Comparison of ENCODE assay signal across 22 cellular contexts in genomic region chr7:81698965-81699364, GRCh38.
DNase-seq lines count a peak whose midpoint lies in the region; ATAC-seq, FAIRE-seq and TF ChIP-seq lines count a peak whose summit lies in the region.
"Had no signal": no experiment of that assay in that cellular context is flagged by ENCODE, and none has a peak within 500 bp of the region (broad histone marks: within the 10 kb centered on the region; RNA-seq: fewer than 3 reads in every experiment).

No MANE protein-coding gene starts in this region.

- no peaks in the 10 kb centered on the region for H3K4me1 Mint-ChIP-seq in T-helper 17 cell
- H3K4me1 Mint-ChIP-seq: B cell; CD4-positive, CD25-positive, alpha-beta regulatory T cell had no signal

- H3K36me3 ChIP-seq in GM12878 (ENCODE audit: control insufficient read depth in 2 of 2, insufficient read depth in 2 of 2, low read length in 1 of 2): no peaks in the 10 kb centered on the region
- no peaks in the 10 kb centered on the region for H3K36me3 ChIP-seq in small intestine (ENCODE audit: control insufficient read depth in 2 of 2, insufficient read depth in 2 of 2, low read length in 2 of 2)
- H3K36me3 ChIP-seq: BLaER1 had no signal

- TF ChIP-seq EP300 in GM12878 (IDR thresholded peaks at IDR 0.05; ENCODE audit: borderline replicate concordance in 1 of 2, control insufficient read depth in 1 of 2, low read depth in 2 of 2, low read length in 2 of 2): no peak

- H3K27me3 Mint-ChIP-seq in T-helper 17 cell: no peaks in the 10 kb centered on the region
- H3K27me3 Mint-ChIP-seq: B cell; CD4-positive, CD25-positive, alpha-beta regulatory T cell had no signal

- H3K4me3 Mint-ChIP-seq in T-helper 17 cell: no peak overlapping the region
- H3K4me3 Mint-ChIP-seq: B cell; CD4-positive, CD25-positive, alpha-beta regulatory T cell; CD8-positive, alpha-beta T cell had no signal

- H3K27ac ChIP-seq in GM12878 (ENCODE audit: control insufficient read depth, insufficient read depth) (no peak overlapping the region), small intestine (ENCODE audit: low read depth in 1 of 2, low read length in 1 of 2) (no peak overlapping the region)
- H3K27ac ChIP-seq: BLaER1, C4-2B, GM23248 had no signal

- no peaks in the 10 kb centered on the region for H3K4me1 ChIP-seq in GM12878 (ENCODE audit: control insufficient read depth, insufficient read depth, low read length)
- H3K4me1 ChIP-seq in small intestine (ENCODE audit: control insufficient read depth in 2 of 2, insufficient read depth in 1 of 2, low read depth in 1 of 2, low read length in 1 of 2): no peaks in the 10 kb centered on the region
- H3K4me1 ChIP-seq: BLaER1 had no signal

- H3K27me3 ChIP-seq in GM12878 (replicated peaks in 1 of 2; ENCODE audit: control insufficient read depth in 2 of 2, insufficient read depth in 2 of 2, low read length in 1 of 2) (no peaks in the 10 kb centered on the region), small intestine (ENCODE audit: control insufficient read depth in 2 of 2, insufficient read depth in 2 of 2, low read length in 2 of 2) (no peaks in the 10 kb centered on the region)
- H3K27me3 ChIP-seq: BLaER1 had no signal

- FAIRE-seq in GM12892 (lab: Jason Lieb, UNC) (peak; percentile 46), GM12878 (lab: Jason Lieb, UNC) (no peak), small intestine (lab: Jason Lieb, UNC) (peak; percentile 51)
- FAIRE-seq: D721Med, GM18507, GM19239, H1 had no signal

- H3K9ac ChIP-seq in GM12878 (ENCODE audit: control insufficient read depth, insufficient read depth, low read length): no peak overlapping the region
- H3K9ac ChIP-seq: BLaER1, GM23248 had no signal

- SMC1A ChIA-PET in GM12878 (lab: Charles Lee; ENCODE audit: uncharacterized antibody, unreplicated experiment): no interaction called here

- H4K20me1 ChIP-seq in GM12878 (ENCODE audit: control insufficient read depth, insufficient read depth): no peaks in the 10 kb centered on the region
- H4K20me1 ChIP-seq: BLaER1 had no signal

- CTCF ChIA-PET in GM12878 (lab: Yijun Ruan, JAX): interaction anchor here (1.0 kb wide), 1 partner anchor 18 kb away, joined by 3 read pairs; no protein-coding TSS in a partner anchor

- H3K9me3 ChIP-seq in GM12878 (replicated peaks; ENCODE audit: control insufficient read depth, insufficient read depth, low read length): no peaks in the 10 kb centered on the region
- no peaks in the 10 kb centered on the region for H3K9me3 ChIP-seq in small intestine (ENCODE audit: control insufficient read depth, low read depth)
- no peaks in the 10 kb centered on the region for H3K9me3 ChIP-seq in T-helper 17 cell (ENCODE audit: control insufficient read depth, low read length, poor library complexity, severe bottlenecking)
- H3K9me3 ChIP-seq: BLaER1 had no signal

- no peak for TF ChIP-seq POLR2A in GM12892 (IDR thresholded peaks at IDR 0.05; ENCODE audit: low read depth, low read length)
- no peak for TF ChIP-seq POLR2A in GM12878 (IDR thresholded peaks at IDR 0.05; ENCODE audit: low read depth, low read length)

- no TSS peak for BruUV-seq in GM12878 (replicated peaks; lab: Mats Ljungman, UMichigan)

- intact Hi-C loops in GM12878 (cut with micrococcal nuclease; ENCODE audit: unreplicated experiment): no loop called here

- no peak overlapping the region for H2AFZ ChIP-seq in GM12878 (ENCODE audit: control insufficient read depth, low read depth, low read length)
- H2AFZ ChIP-seq: GM23248 had no signal

- ATAC-seq in GM12878 (peak; percentile 57), T-helper 17 cell (no peak)
- ATAC-seq: CD8-positive, alpha-beta T cell had no signal

- in situ Hi-C loops in GM12878 (cut with MboI): no loop called here

- H3K27ac Mint-ChIP-seq in T-helper 17 cell: no peak overlapping the region
- H3K27ac Mint-ChIP-seq: B cell; CD4-positive, CD25-positive, alpha-beta regulatory T cell; CD8-positive, alpha-beta T cell had no signal

- no peak overlapping the region for H3K4me2 ChIP-seq in GM12878 (ENCODE audit: control insufficient read depth, insufficient read depth)
- H3K4me2 ChIP-seq: BLaER1 had no signal

- RAD21 ChIA-PET in GM12878 (lab: Charles Lee; ENCODE audit: unreplicated experiment): interaction anchor here (0.9 kb wide), 1 partner anchor 100 kb away, joined by 3 read pairs; no protein-coding TSS in a partner anchor

- TF ChIP-seq CTCF in GM12878 (IDR thresholded peaks at IDR 0.05 in 2 of 3, conservative IDR thresholded peaks at IDR 0.05 in 1 of 3; ENCODE audit: control insufficient read depth in 2 of 3, extremely low read depth in 1 of 3, insufficient read depth in 1 of 3, low read depth in 3 of 3, low read length in 3 of 3): no peak

- POLR2A ChIA-PET in GM12878 (lab: Charles Lee): no interaction called here

- H3K79me2 ChIP-seq in GM12878 (ENCODE audit: control insufficient read depth, insufficient read depth, low read length): no peaks in the 10 kb centered on the region

- DNase-seq in GM12892 (ENCODE audit: insufficient read length) (no peak), GM12878 (ENCODE audit: low read depth, low spot score) (no peak), small intestine (no peak), globus pallidus (ENCODE audit: low spot score) (no peak), T-helper 17 cell (no peak), NCI-H1092 treated with DMSO at 0.1 percent for 48 hours (lab: John Stamatoyannopoulos, UW) (no peak)
- DNase-seq: CD4-positive, CD25-positive, alpha-beta regulatory T cell; CD8-positive, alpha-beta T cell; DMS 273 treated with DMSO at 0.1 percent for 48 hours; DMS79; EL; GF-D8; GM23248; H7; HCEC 1CT had no signal

- TF ChIP-seq RAD21 in GM12878 (IDR thresholded peaks at IDR 0.05; ENCODE audit: insufficient read depth, low read depth, low read length): no peak

- H3K4me3 ChIP-seq in GM12878: no peak overlapping the region
- H3K4me3 ChIP-seq in small intestine (ENCODE audit: low read depth in 1 of 2, low read length in 2 of 2): no peak overlapping the region
- H3K4me3 ChIP-seq: BLaER1, GM23248 had no signal

- no peaks in the 10 kb centered on the region for H3K36me3 Mint-ChIP-seq in T-helper 17 cell (ENCODE audit: low read depth)
- H3K36me3 Mint-ChIP-seq: CD4-positive, CD25-positive, alpha-beta regulatory T cell; CD8-positive, alpha-beta T cell had no signal

TF ChIP-seq in GM12878, 131 proteins besides CTCF, POLR2A, EP300 and RAD21:
- TF ChIP-seq YY1 (IDR thresholded peaks at IDR 0.05; ENCODE audit: low read depth, low read length) (no peak), BCL11A (IDR thresholded peaks at IDR 0.05; ENCODE audit: low read depth, low read length) (no peak), SP1 (IDR thresholded peaks at IDR 0.05; ENCODE audit: low read depth, low read length) (no peak), HSF1 (IDR thresholded peaks at IDR 0.05; ENCODE audit: low read depth, low read length) (no peak), BRCA1 (IDR thresholded peaks at IDR 0.05; ENCODE audit: low read depth, low read length) (no peak)
